1 cellular context compared by ENCODE assay signal in genomic region chr4:87880106-87880505, GRCh38.
TF ChIP-seq lines count a peak whose summit lies in the region.

No MANE protein-coding gene starts in this region.

TF ChIP-seq in HepG2, 621 proteins besides CTCF, POLR2A, EP300 and RAD21:
- TF ChIP-seq GZF1 (CRISPR knock-in tag; IDR thresholded peaks at IDR 0.05) (no peak), KDM1A (CRISPR knock-in tag; IDR thresholded peaks at IDR 0.05) (no peak), EZH2 (conservative IDR thresholded peaks at IDR 0.05; ENCODE audit: low read depth, low read length) (no peak), RNF2 (conservative IDR thresholded peaks at IDR 0.05; ENCODE audit: low read depth) (no peak), CBX1 (IDR thresholded peaks at IDR 0.05; ENCODE audit: low read depth) (no peak), SUZ12 (IDR thresholded peaks at IDR 0.05; ENCODE audit: low read depth, low read length) (no peak), NFIC (IDR thresholded peaks at IDR 0.05; ENCODE audit: low read length) (no peak), KLF9 (CRISPR knock-in tag; IDR thresholded peaks at IDR 0.05; ENCODE audit: low read depth) (no peak), PATZ1 (CRISPR knock-in tag; IDR thresholded peaks at IDR 0.05) (no peak), TFDP2 (CRISPR knock-in tag; IDR thresholded peaks at IDR 0.05) (no peak), JARID2 (CRISPR knock-in tag; IDR thresholded peaks at IDR 0.05; ENCODE audit: insufficient replicate concordance) (no peak), ZNF781 (CRISPR knock-in tag; IDR thresholded peaks at IDR 0.05; ENCODE audit: borderline replicate concordance, not compliant biosample characterization) (no peak), CCDC6 (CRISPR knock-in tag; IDR thresholded peaks at IDR 0.05) (no peak), KLF12 (CRISPR knock-in tag; IDR thresholded peaks at IDR 0.05; ENCODE audit: borderline replicate concordance) (no peak), ELF1 (CRISPR knock-in tag; IDR thresholded peaks at IDR 0.05) (no peak), HMGXB4 (CRISPR knock-in tag; IDR thresholded peaks at IDR 0.05; ENCODE audit: borderline replicate concordance in 1 of 2, low read depth in 1 of 2) (no peak), TBX3 (IDR thresholded peaks at IDR 0.05; ENCODE audit: borderline replicate concordance) (no peak)
- TF ChIP-seq, protein P1, sequence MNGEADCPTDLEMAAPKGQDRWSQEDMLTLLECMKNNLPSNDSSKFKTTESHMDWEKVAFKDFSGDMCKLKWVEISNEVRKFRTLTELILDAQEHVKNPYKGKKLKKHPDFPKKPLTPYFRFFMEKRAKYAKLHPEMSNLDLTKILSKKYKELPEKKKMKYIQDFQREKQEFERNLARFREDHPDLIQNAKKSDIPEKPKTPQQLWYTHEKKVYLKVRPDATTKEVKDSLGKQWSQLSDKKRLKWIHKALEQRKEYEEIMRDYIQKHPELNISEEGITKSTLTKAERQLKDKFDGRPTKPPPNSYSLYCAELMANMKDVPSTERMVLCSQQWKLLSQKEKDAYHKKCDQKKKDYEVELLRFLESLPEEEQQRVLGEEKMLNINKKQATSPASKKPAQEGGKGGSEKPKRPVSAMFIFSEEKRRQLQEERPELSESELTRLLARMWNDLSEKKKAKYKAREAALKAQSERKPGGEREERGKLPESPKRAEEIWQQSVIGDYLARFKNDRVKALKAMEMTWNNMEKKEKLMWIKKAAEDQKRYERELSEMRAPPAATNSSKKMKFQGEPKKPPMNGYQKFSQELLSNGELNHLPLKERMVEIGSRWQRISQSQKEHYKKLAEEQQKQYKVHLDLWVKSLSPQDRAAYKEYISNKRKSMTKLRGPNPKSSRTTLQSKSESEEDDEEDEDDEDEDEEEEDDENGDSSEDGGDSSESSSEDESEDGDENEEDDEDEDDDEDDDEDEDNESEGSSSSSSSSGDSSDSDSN (CRISPR knock-in tag; IDR thresholded peaks at IDR 0.05), result no peak
- TF ChIP-seq, protein P2, sequence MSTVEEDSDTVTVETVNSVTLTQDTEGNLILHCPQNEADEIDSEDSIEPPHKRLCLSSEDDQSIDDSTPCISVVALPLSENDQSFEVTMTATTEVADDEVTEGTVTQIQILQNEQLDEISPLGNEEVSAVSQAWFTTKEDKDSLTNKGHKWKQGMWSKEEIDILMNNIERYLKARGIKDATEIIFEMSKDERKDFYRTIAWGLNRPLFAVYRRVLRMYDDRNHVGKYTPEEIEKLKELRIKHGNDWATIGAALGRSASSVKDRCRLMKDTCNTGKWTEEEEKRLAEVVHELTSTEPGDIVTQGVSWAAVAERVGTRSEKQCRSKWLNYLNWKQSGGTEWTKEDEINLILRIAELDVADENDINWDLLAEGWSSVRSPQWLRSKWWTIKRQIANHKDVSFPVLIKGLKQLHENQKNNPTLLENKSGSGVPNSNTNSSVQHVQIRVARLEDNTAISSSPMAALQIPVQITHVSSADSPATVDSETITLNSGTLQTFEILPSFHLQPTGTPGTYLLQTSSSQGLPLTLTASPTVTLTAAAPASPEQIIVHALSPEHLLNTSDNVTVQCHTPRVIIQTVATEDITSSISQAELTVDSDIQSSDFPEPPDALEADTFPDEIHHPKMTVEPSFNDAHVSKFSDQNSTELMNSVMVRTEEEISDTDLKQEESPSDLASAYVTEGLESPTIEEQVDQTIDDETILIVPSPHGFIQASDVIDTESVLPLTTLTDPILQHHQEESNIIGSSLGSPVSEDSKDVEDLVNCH (CRISPR knock-in tag; IDR thresholded peaks at IDR 0.05), result no peak
TF ChIP-seq in HepG2: peak in this region for 0.
